In genomic region chr7:3725145-3725544, GRCh38 we compare ENCODE assay signal across 23 cellular contexts.
DNase-seq lines count a peak whose midpoint lies in the region; ATAC-seq, FAIRE-seq and TF ChIP-seq lines count a peak whose summit lies in the region.
"Had no signal": no experiment of that assay in that cellular context is flagged by ENCODE, and none has a peak within 500 bp of the region (broad histone marks: within the 10 kb centered on the region; RNA-seq: fewer than 3 reads in every experiment).

No MANE protein-coding gene starts in this region.

- TF ChIP-seq EP300 in HepG2 (IDR thresholded peaks at IDR 0.05; ENCODE audit: low read depth in 2 of 2, low read length in 2 of 2) (no peak), HepG2 (CRISPR knock-in tag; IDR thresholded peaks at IDR 0.05; ENCODE audit: borderline replicate concordance) (no peak)

- CTCF ChIA-PET in HepG2 (lab: Yijun Ruan, JAX; ENCODE audit: low intra/inter-chr PET ratio, low total read pairs), result no interaction called here

- H3K9ac ChIP-seq in liver (ENCODE audit: low read depth in 1 of 2, low read length in 2 of 2) (no peak overlapping the region), HepG2 (ENCODE audit: insufficient read depth, low read depth, low read length) (no peak overlapping the region)

- TF ChIP-seq POLR2A in HepG2 (IDR thresholded peaks at IDR 0.05; ENCODE audit: insufficient read depth in 1 of 2, low read depth in 2 of 2, low read length in 2 of 2) (no peak), body of pancreas (IDR thresholded peaks at IDR 0.05) (no peak)

- POLR2A ChIA-PET in HepG2 (lab: Yijun Ruan, JAX), result no interaction called here

- H3K4me3 ChIP-seq in liver (ENCODE audit: low read depth in 1 of 3, low read length in 3 of 3) (no peak overlapping the region), HepG2 (replicated peaks in 1 of 3; ENCODE audit: insufficient read depth in 1 of 3, low read depth in 2 of 3, low read length in 3 of 3) (no peak overlapping the region), body of pancreas (no peak overlapping the region), upper lobe of right lung (no peak overlapping the region)
- H3K4me3 ChIP-seq: A549 had no signal

- H3K9me3 ChIP-seq in liver (ENCODE audit: control insufficient read depth in 4 of 4, low read length in 3 of 4) (no peaks in the 10 kb centered on the region), HepG2 (ENCODE audit: low read length) (no peaks in the 10 kb centered on the region), body of pancreas (no peaks in the 10 kb centered on the region), upper lobe of right lung (no peaks in the 10 kb centered on the region)
- H3K9me3 ChIP-seq: A549, BE2C had no signal

- DNase-seq in HepG2 (ENCODE audit: low spot score), result no peak
- DNase-seq in body of pancreas, result peak; percentile 40 to 52 (median 51)
- DNase-seq in left lobe of liver (ENCODE audit: low spot score), result no peak
- DNase-seq in upper lobe of right lung, result no peak
- no peak for DNase-seq in GF-D8 (lab: John Stamatoyannopoulos, UW)
- no peak for DNase-seq in NCI-H748 (lab: John Stamatoyannopoulos, UW; ENCODE audit: unreplicated experiment)
- DNase-seq: BE2C, EL, H9, HFFc6, KBM-7, MM.1S, NCI-H1092, NCI-H1436, NCI-H187 treated with DMSO at 0.1 percent for 48 hours, NCI-H2227 treated with DMSO at 0.1 percent for 48 hours, NCI-H510A, NCI-H748 treated with DMSO at 0.1 percent for 48 hours had no signal

- 67% methylated on average over 2 of the region's 2 CpGs for WGBS in liver
- WGBS in HepG2 (ENCODE audit: low lambda C conversion rate), result 88% methylated on average over 2 of the region's 2 CpGs
- WGBS in body of pancreas, 2 donors, result 25 to 26% methylated on average over 2 of the region's 2 CpGs

- BruUV-seq in HepG2 (replicated peaks; lab: Mats Ljungman, UMichigan), result no TSS peak

- no peaks in the 10 kb centered on the region for H3K79me2 ChIP-seq in HepG2 (ENCODE audit: insufficient read depth, low read length)

- no peak overlapping the region for H2AFZ ChIP-seq in HepG2 (ENCODE audit: low read length)

- no peak for FAIRE-seq in HepG2 (lab: Jason Lieb, UNC)
- FAIRE-seq: A549, RCC 7860 had no signal

- no peak for ATAC-seq in HepG2
- ATAC-seq in body of pancreas, result peak; percentile 74
- ATAC-seq in left lobe of liver, result peak; percentile 32
- ATAC-seq in upper lobe of right lung, result peak; percentile 33
- no peak for ATAC-seq in GM19328 (IDR thresholded peaks at IDR 0.05; ENCODE audit: unreplicated experiment)
- ATAC-seq: A549 had no signal

- no peaks in the 10 kb centered on the region for H4K20me1 ChIP-seq in HepG2 (ENCODE audit: insufficient read depth, low read length)

- H3K36me3 ChIP-seq in liver (ENCODE audit: control insufficient read depth in 4 of 4, insufficient read depth in 3 of 4, low read depth in 1 of 4, low read length in 3 of 4) (no peaks in the 10 kb centered on the region), HepG2 (replicated peaks in 1 of 2; ENCODE audit: control insufficient read depth in 1 of 2, insufficient read depth in 2 of 2, low read length in 2 of 2) (no peaks in the 10 kb centered on the region), body of pancreas (replicated peaks in 1 of 2; ENCODE audit: insufficient read depth in 1 of 2, low read depth in 2 of 2) (no peaks in the 10 kb centered on the region), upper lobe of right lung (no peaks in the 10 kb centered on the region)
- H3K36me3 ChIP-seq: BE2C had no signal

- in situ Hi-C loops in HepG2 (cut with HindIII; ENCODE audit: extremely low pct_ligation_motif_present, low pct_unique_long_range_greater_than_20kb), result no loop called here

- no peak for TF ChIP-seq CTCF in liver (IDR thresholded peaks at IDR 0.05; ENCODE audit: low read depth, low read length, missing input control)
- TF ChIP-seq CTCF in HepG2 (CRISPR knock-in tag; IDR thresholded peaks at IDR 0.05), result no peak
- no peak for TF ChIP-seq CTCF in body of pancreas (IDR thresholded peaks at IDR 0.05)
- TF ChIP-seq CTCF in upper lobe of right lung (IDR thresholded peaks at IDR 0.05), result no peak

- TF ChIP-seq RAD21 in liver (IDR thresholded peaks at IDR 0.05) (no peak), HepG2 (CRISPR knock-in tag; IDR thresholded peaks at IDR 0.05) (no peak)

- H3K27me3 ChIP-seq in liver (ENCODE audit: control insufficient read depth in 4 of 4, insufficient read depth in 4 of 4, low read length in 3 of 4), result peaks cover 0 to 7% (median 0%) of the 10 kb centered on the region in 4 donors
- no peaks in the 10 kb centered on the region for H3K27me3 ChIP-seq in HepG2 (ENCODE audit: control insufficient read depth in 1 of 2, insufficient read depth in 2 of 2, low read length in 2 of 2)
- H3K27me3 ChIP-seq in body of pancreas, result no peaks in the 10 kb centered on the region
- no peaks in the 10 kb centered on the region for H3K27me3 ChIP-seq in upper lobe of right lung
- H3K27me3 ChIP-seq: BE2C had no signal

- intact Hi-C loops in HepG2 (cut with micrococcal nuclease; ENCODE audit: unreplicated experiment) (no loop called here), body of pancreas (cut with DNase I) (no loop called here), upper lobe of right lung (cut with DNase I) (no loop called here)

- H3K27ac ChIP-seq in liver (ENCODE audit: low read depth in 1 of 2, low read length in 2 of 2), result no peak overlapping the region
- no peak overlapping the region for H3K27ac ChIP-seq in HepG2 (ENCODE audit: extremely low read length, insufficient read depth, low read length)
- H3K27ac ChIP-seq in body of pancreas, result peak overlapping the region in 1 of 4 donors; percentile 9
- H3K27ac ChIP-seq in upper lobe of right lung, result no peak overlapping the region
- H3K27ac ChIP-seq: A549, HL-60 had no signal

- H3K4me2 ChIP-seq in HepG2 (ENCODE audit: low read depth, low read length), result no peak overlapping the region
- H3K4me2 ChIP-seq: A549 had no signal

- no peaks in the 10 kb centered on the region for H3K4me1 ChIP-seq in liver (ENCODE audit: control insufficient read depth in 4 of 4, insufficient read depth in 4 of 4, low read length in 3 of 4)
- no peaks in the 10 kb centered on the region for H3K4me1 ChIP-seq in HepG2 (ENCODE audit: insufficient read depth, low read length)
- peaks cover 15% of the 10 kb centered on the region for H3K4me1 ChIP-seq in body of pancreas
- H3K4me1 ChIP-seq in upper lobe of right lung, result no peaks in the 10 kb centered on the region
- H3K4me1 ChIP-seq: A549, BE2C had no signal

TF ChIP-seq in liver, 16 proteins besides CTCF, POLR2A, EP300 and RAD21:
- no peak for TF ChIP-seq SP1 (IDR thresholded peaks at IDR 0.05)
- peak; percentile 15 for TF ChIP-seq MAX (IDR thresholded peaks at IDR 0.05)

TF ChIP-seq in HepG2, 621 proteins besides CTCF, POLR2A, EP300 and RAD21:
- TF ChIP-seq TP53 (CRISPR knock-in tag; conservative IDR thresholded peaks at IDR 0.05), result no peak

Comparison
In these comparisons a context has a peak if more than half of its experiments do, and no peak if none do; other contexts are left out.
1. ATAC-seq: peak in body of pancreas (single experiment), left lobe of liver (single experiment) and upper lobe of right lung (single experiment); none in HepG2 (single experiment) and GM19328 (single experiment).
2. DNase-seq: peak in body of pancreas (4 of 4); none in HepG2 (single experiment), left lobe of liver (single experiment), upper lobe of right lung (single experiment), GF-D8 (single experiment) and NCI-H748 (single experiment).